ENCODE assay signal across 8 cellular contexts in genomic region chr3:191328963-191329653, GRCh38. TPM values are rescaled to one million over a fixed set of nuclear protein-coding genes. Genes with fewer than 3 reads are reported as not detected.
DNase-seq lines count a peak whose midpoint lies in the region; ATAC-seq, FAIRE-seq and TF ChIP-seq lines count a peak whose summit lies in the region.

Gene CCDC50, plus strand, starts transcription at chr3:191329394. Its CDS starts 281 bp downstream, at chr3:191329675.

- peak within 1 kb of the TSS; percentile 73 to 86 for H3K9ac ChIP-seq in kidney (ENCODE audit: low read length in 2 of 2)

- ATAC-seq in GM18909 (IDR thresholded peaks at IDR 0.05; ENCODE audit: poor library complexity, unreplicated experiment): peak; percentile 79
- ATAC-seq in HG03095 (IDR thresholded peaks at IDR 0.05; ENCODE audit: unreplicated experiment): peak; percentile 70

- peaks cover 7 to 15% of the 10 kb centered on the region in 2 donors for H3K4me1 ChIP-seq in kidney (ENCODE audit: control insufficient read depth in 1 of 2, insufficient read depth in 1 of 2, low read depth in 1 of 2, low read length in 2 of 2)

- H3K4me3 ChIP-seq in WI38 (ENCODE audit: low read depth, low read length): peak within 1 kb of the TSS; percentile 75
- H3K4me3 ChIP-seq in kidney (ENCODE audit: low read length in 2 of 2): peak within 1 kb of the TSS; percentile 67 to 92

- H3K27ac ChIP-seq in cingulate gyrus (ENCODE audit: low read depth, low read length) (peak within 1 kb of the TSS; percentile 48), kidney (ENCODE audit: low read depth in 2 of 2, low read length in 2 of 2) (peak within 1 kb of the TSS; percentile 95 to 96)

- FAIRE-seq in kidney (lab: Jason Lieb, UNC): no peak

- DNase-seq in AG20443 (ENCODE audit: low spot score) (peak; percentile 89), NCI-H2171 (lab: John Stamatoyannopoulos, UW) (peak; percentile 35), kidney (peak; percentile 96)
- DNase-seq in stimulated activated CD4-positive, alpha-beta T cell treated with anti-CD3 and anti-CD28 coated beads, Interleukin-12 subunit alpha, Interleukin-12 subunit beta, amount 100 ng/mL, for 48 hours (ENCODE audit: low read depth in 2 of 3, low spot score in 1 of 3): peak; percentile 4 to 39 (median 8)

- intact Hi-C loops in kidney (cut with DNase I): no loop called here

- no peaks in the 10 kb centered on the region for H3K9me3 ChIP-seq in kidney (ENCODE audit: control insufficient read depth in 1 of 2, low read length in 2 of 2)

- no peaks in the 10 kb centered on the region for H3K36me3 ChIP-seq in kidney (ENCODE audit: control insufficient read depth in 1 of 2, insufficient read depth in 2 of 2, low read length in 2 of 2)

- TF ChIP-seq CTCF in WI38 (IDR thresholded peaks at IDR 0.05; ENCODE audit: low read depth, low read length) (no peak), kidney (IDR thresholded peaks at IDR 0.05; ENCODE audit: borderline replicate concordance, extremely low read depth, insufficient read depth) (no peak)

RNA-seq across cellular contexts. Expression of gene CCDC50, which starts in this region (rescaled TPM):
- total RNA-seq in kidney: 105 TPM
- 34.7 TPM for polyA plus RNA-seq in kidney (ENCODE audit: insufficient read depth, low read depth, low replicate concordance)

Comparison
In these comparisons a context has a peak if more than half of its experiments do, and no peak if none do; other contexts are left out.
1. Peak in every context shown above with its lines: DNase-seq, ATAC-seq, H3K4me3 ChIP-seq and H3K27ac ChIP-seq.
2. DNase-seq: peak in every context shown above with its lines; median percentile 96 in kidney; 89 in AG20443; 35 in NCI-H2171; 8 in stimulated activated CD4-positive, alpha-beta T cell treated with anti-CD3 and anti-CD28 coated beads, Interleukin-12 subunit alpha, Interleukin-12 subunit beta, amount 100 ng/mL, for 48 hours.